In the genomic region with DNA sequence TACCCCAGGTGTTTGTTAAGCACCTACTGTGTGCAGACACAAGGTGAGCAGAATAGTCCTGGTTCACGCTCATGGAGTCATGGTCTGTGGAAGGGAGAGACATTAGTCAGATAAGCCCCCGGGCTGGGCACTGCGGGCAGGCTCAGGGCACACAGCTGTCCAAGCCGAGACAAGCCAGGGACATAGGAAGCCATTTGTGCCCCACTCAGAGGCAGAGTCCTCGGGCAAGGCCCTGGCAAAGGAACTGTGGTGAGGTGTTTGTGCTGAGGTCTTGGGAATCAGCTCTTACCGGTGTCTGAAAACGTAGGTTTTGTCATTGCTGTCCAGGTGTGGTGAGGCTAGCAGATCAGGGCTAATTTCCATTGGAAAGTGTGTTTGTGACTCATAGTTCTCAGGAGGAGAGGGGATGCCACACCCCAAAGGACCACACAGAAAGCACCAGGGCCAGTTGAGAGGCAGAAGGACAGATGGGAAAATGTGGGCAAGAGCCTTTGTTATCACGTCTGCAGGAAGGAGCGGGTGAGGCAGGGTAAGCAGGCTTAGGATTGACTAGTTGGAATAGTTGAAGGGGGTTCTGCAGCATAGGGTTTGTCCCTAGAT, we compare ENCODE assay signal across 18 cellular contexts.
"Had no signal": no experiment of that assay in that cellular context is flagged by ENCODE, and none has a peak within 500 bp of the region (broad histone marks: within the 10 kb centered on the region; RNA-seq: fewer than 3 reads in every experiment).

No MANE protein-coding gene starts in this region.

- H3K36me3 Mint-ChIP-seq: activated naive CD8-positive, alpha-beta T cell treated with anti-CD3 and anti-CD28 coated beads for 36 hours; naive B cell had no signal

- H3K4me3 ChIP-seq: spleen had no signal

- FAIRE-seq: frontal cortex, keratinocyte had no signal

- H3K27me3 ChIP-seq: neutrophil had no signal

- H3K27ac ChIP-seq: epithelial cell of prostate, neutrophil, spleen had no signal

- ATAC-seq: activated CD8-positive, alpha-beta T cell treated with anti-CD3 and anti-CD28 coated beads for 36 hours; activated T-helper 17 cell treated with anti-CD3 and anti-CD28 coated beads, Interleukin-2, amount 50 U/mL, for 72 hours; effector memory CD8-positive, alpha-beta T cell had no signal

- H3K4me3 Mint-ChIP-seq: activated CD4-positive, alpha-beta T cell treated with anti-CD3 and anti-CD28 coated beads, Interleukin-2, amount 10 ng/mL, durations not matched to agents 24 days and 14 days; activated CD8-positive, alpha-beta T cell treated with anti-CD3 and anti-CD28 coated beads for 36 hours; activated naive CD8-positive, alpha-beta T cell treated with anti-CD3 and anti-CD28 coated beads for 36 hours; activated T-helper 17 cell treated with anti-CD3 and anti-CD28 coated beads, Interleukin-2, amount 50 U/mL, for 72 hours; effector memory CD8-positive, alpha-beta T cell; naive B cell had no signal

- DNase-seq: activated CD4-positive, alpha-beta T cell treated with anti-CD3 and anti-CD28 coated beads, Interleukin-2, amount 10 ng/mL, durations not matched to agents 24 days and 14 days; activated CD4-positive, CD25-positive, alpha-beta regulatory T cell; activated CD8-positive, alpha-beta T cell treated with anti-CD3 and anti-CD28 coated beads for 36 hours; activated naive CD4-positive, alpha-beta T cell; activated naive CD8-positive, alpha-beta T cell treated with anti-CD3 and anti-CD28 coated beads for 36 hours; activated T-cell treated with anti-CD3 and anti-CD28 coated beads, Interleukin-2, amount 50 U/mL, for 1 hour; amniotic stem cell; caudate nucleus; effector memory CD8-positive, alpha-beta T cell; naive B cell; spleen; stimulated activated naive CD4-positive, alpha-beta T cell; T1000 had no signal

- H3K9me3 ChIP-seq: neutrophil, spleen had no signal

- H3K4me1 ChIP-seq: spleen had no signal

- H3K4me1 Mint-ChIP-seq: activated CD4-positive, alpha-beta T cell treated with anti-CD3 and anti-CD28 coated beads, Interleukin-2, amount 10 ng/mL, durations not matched to agents 24 days and 14 days; activated naive CD8-positive, alpha-beta T cell treated with anti-CD3 and anti-CD28 coated beads for 36 hours; activated T-helper 17 cell treated with anti-CD3 and anti-CD28 coated beads, Interleukin-2, amount 50 U/mL, for 72 hours had no signal

- H3K27me3 Mint-ChIP-seq: activated CD4-positive, alpha-beta T cell treated with anti-CD3 and anti-CD28 coated beads, Interleukin-2, amount 10 ng/mL, durations not matched to agents 24 days and 14 days; activated CD8-positive, alpha-beta T cell treated with anti-CD3 and anti-CD28 coated beads for 36 hours; activated naive CD8-positive, alpha-beta T cell treated with anti-CD3 and anti-CD28 coated beads for 36 hours had no signal

- H3K9me3 Mint-ChIP-seq: activated CD4-positive, alpha-beta T cell treated with anti-CD3 and anti-CD28 coated beads, Interleukin-2, amount 10 ng/mL, durations not matched to agents 24 days and 14 days; activated CD8-positive, alpha-beta T cell treated with anti-CD3 and anti-CD28 coated beads for 36 hours; activated naive CD8-positive, alpha-beta T cell treated with anti-CD3 and anti-CD28 coated beads for 36 hours; activated T-helper 17 cell treated with anti-CD3 and anti-CD28 coated beads, Interleukin-2, amount 50 U/mL, for 72 hours; effector memory CD8-positive, alpha-beta T cell had no signal

- H3K27ac Mint-ChIP-seq: activated CD4-positive, alpha-beta T cell treated with anti-CD3 and anti-CD28 coated beads, Interleukin-2, amount 10 ng/mL, durations not matched to agents 24 days and 14 days; activated CD8-positive, alpha-beta T cell treated with anti-CD3 and anti-CD28 coated beads for 36 hours; activated naive CD8-positive, alpha-beta T cell treated with anti-CD3 and anti-CD28 coated beads for 36 hours; activated T-helper 17 cell treated with anti-CD3 and anti-CD28 coated beads, Interleukin-2, amount 50 U/mL, for 72 hours; effector memory CD8-positive, alpha-beta T cell had no signal

- H3K36me3 ChIP-seq: neutrophil, spleen had no signal
